ENCODE assay signal across 8 cellular contexts in the genomic region with DNA sequence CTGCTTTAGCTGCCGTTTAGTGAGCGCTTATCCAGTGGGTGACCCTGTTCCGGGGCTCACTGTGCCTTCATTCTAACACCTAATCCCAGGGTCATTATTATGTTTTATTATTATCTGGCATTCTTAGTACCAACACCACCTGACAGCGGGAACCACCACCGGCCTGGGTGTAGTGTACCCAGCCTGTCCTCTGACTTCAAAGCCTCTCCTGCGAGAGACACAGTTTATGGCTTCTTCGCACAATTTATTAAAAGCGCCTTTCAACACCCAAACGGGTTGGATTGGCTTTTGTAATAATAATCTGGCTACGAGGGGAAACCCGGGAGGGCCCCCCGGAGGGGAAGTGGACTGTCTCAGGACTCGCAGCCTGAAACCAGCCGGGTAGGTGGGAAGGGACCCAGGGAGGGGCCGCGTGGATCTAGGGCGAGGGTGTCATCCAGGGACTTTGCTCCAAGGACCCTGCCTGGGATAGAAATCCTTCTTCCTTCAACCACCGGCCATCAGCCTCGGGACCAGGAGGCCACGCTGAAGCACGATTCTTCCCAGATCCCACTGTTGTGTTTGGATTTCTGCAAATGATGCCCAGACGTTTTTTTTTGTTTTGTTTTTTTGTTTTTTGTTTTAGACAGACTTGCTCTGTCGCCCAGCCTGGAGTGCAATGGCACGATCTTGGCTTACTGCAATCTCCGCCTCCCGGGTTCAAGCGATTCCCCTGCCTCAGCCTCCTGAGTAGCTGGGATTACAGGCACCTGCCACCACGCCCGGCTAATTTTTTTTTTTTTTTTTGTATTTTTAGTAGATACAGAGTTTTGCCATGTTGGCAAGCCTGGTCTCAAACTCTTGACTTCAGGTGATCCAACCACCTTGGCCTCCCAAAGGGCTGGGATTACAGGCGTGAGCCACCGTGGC. TPM values are rescaled to one million over a fixed set of nuclear protein-coding genes. Genes with fewer than 3 reads are reported as not detected.
DNase-seq lines count a peak whose midpoint lies in the region; TF ChIP-seq lines count a peak whose summit lies in the region.

No MANE protein-coding gene starts in this region.

- H3K4me1 Mint-ChIP-seq in endodermal cell: peaks cover 3% of the 10 kb centered on the region

- no peaks in the 10 kb centered on the region for H3K9me3 Mint-ChIP-seq in endodermal cell

- POLR2A ChIA-PET in OCI-LY7 (lab: Charles Lee): no interaction called here

- H3K79me2 ChIP-seq in OCI-LY7 (ENCODE audit: insufficient read depth, low read depth, low read length): peaks cover 18% of the 10 kb centered on the region

- CTCF ChIA-PET in OCI-LY7 (lab: Charles Lee; ENCODE audit: unreplicated experiment): no interaction called here

- H3K27me3 Mint-ChIP-seq in endodermal cell (ENCODE audit: insufficient read depth): peaks cover 20% of the 10 kb centered on the region

- peaks cover 15% of the 10 kb centered on the region; the same call in 1 of the 2 replicates for H4K20me1 ChIP-seq in OCI-LY7 (ENCODE audit: insufficient read depth, low read length)

- in situ Hi-C loops in GM13977 (cut with MboI; ENCODE audit: low pct_unique_long_range_greater_than_20kb, low sequenced_read_pairs, unreplicated experiment): no loop called here

- intact Hi-C loops in OCI-LY7 (cut with micrococcal nuclease; ENCODE audit: unreplicated experiment): loop anchor here (5.0 kb wide), 1 partner anchor 69 kb away; no protein-coding TSS in a partner anchor
- intact Hi-C loops in prostate gland (cut with DNase I): no loop called here

- peaks cover 26% of the 10 kb centered on the region for H3K27me3 ChIP-seq in endodermal cell (ENCODE audit: control insufficient read depth, insufficient read depth, low read length, poor library complexity, severe bottlenecking)
- no peaks in the 10 kb centered on the region for H3K27me3 ChIP-seq in prostate gland (replicated peaks; ENCODE audit: insufficient read depth)

- H3K4me1 ChIP-seq in ES-I3 (ENCODE audit: insufficient read depth, low read length): peaks cover 9% of the 10 kb centered on the region; the same call in 1 of the 2 replicates
- H3K4me1 ChIP-seq in OCI-LY7 (ENCODE audit: insufficient read depth, low read length, poor library complexity, severe bottlenecking): peaks cover 24% of the 10 kb centered on the region
- H3K4me1 ChIP-seq in endodermal cell (ENCODE audit: control insufficient read depth, insufficient read depth, low read length): no peaks in the 10 kb centered on the region
- H3K4me1 ChIP-seq in prostate gland (replicated peaks): peaks cover 11% of the 10 kb centered on the region

- peaks cover 3% of the 10 kb centered on the region; the same call in 1 of the 2 replicates for H3K36me3 ChIP-seq in ES-I3 (ENCODE audit: insufficient read depth, low read length)
- peaks cover 15% of the 10 kb centered on the region for H3K36me3 ChIP-seq in OCI-LY7 (ENCODE audit: insufficient read depth, low read length)
- peaks cover 1% of the 10 kb centered on the region for H3K36me3 ChIP-seq in endodermal cell (ENCODE audit: control insufficient read depth, insufficient read depth, low read length)
- H3K36me3 ChIP-seq in prostate gland: no peaks in the 10 kb centered on the region

- DNase-seq in OCI-LY7 (ENCODE audit: low spot score): peak; percentile 26
- peak; percentile 55 for DNase-seq in endodermal cell
- no peak for DNase-seq in prostate gland (ENCODE audit: low spot score)
- no peak for DNase-seq in SW 1271 (lab: John Stamatoyannopoulos, UW)
- no peak for DNase-seq in effector CD4-positive, alpha-beta T cell
- no peak for DNase-seq in AG08395 (ENCODE audit: low spot score)
- DNase-seq in GM13977 (ENCODE audit: low spot score): no peak

- H3K4me3 ChIP-seq in OCI-LY7 (ENCODE audit: low read depth, low read length, poor library complexity, severe bottlenecking) (peak overlapping the region; percentile 100), endodermal cell (ENCODE audit: low read length) (no peak overlapping the region), prostate gland (peak overlapping the region; percentile 99 to 100)

- WGBS in endodermal cell (ENCODE audit: insufficient coverage in 1 of 2, insufficient read length in 1 of 2), 2 experiments: 42 to 47% methylated on average over 18 to 29 of the region's 31 CpGs
- 30% methylated on average over 31 of the region's 31 CpGs for WGBS in prostate gland

- H3K9me3 ChIP-seq in ES-I3 (ENCODE audit: control insufficient read depth, insufficient read depth, low read length) (no peaks in the 10 kb centered on the region), OCI-LY7 (ENCODE audit: low read length) (no peaks in the 10 kb centered on the region), endodermal cell (ENCODE audit: control insufficient read depth, low read length) (no peaks in the 10 kb centered on the region), prostate gland (no peaks in the 10 kb centered on the region)

- TF ChIP-seq CTCF in OCI-LY7 (conservative IDR thresholded peaks at IDR 0.05; ENCODE audit: low read length): no peak
- no peak for TF ChIP-seq CTCF in endodermal cell (conservative IDR thresholded peaks at IDR 0.05)
- TF ChIP-seq CTCF in prostate gland (IDR thresholded peaks at IDR 0.05): no peak
- no peak for TF ChIP-seq CTCF in GM13977 (IDR thresholded peaks at IDR 0.05; ENCODE audit: extremely low read depth, insufficient read depth, missing control alignments)

- peak overlapping the region; percentile 69 for H3K4me2 ChIP-seq in OCI-LY7 (ENCODE audit: low read length)

- H3K27ac Mint-ChIP-seq in endodermal cell: peak overlapping the region; percentile 55

- peaks cover 2% of the 10 kb centered on the region for H3K36me3 Mint-ChIP-seq in endodermal cell (ENCODE audit: low read depth)

- no peak for TF ChIP-seq POLR2A in prostate gland (IDR thresholded peaks at IDR 0.05)

- peak overlapping the region; percentile 47; the same call in 1 of the 2 replicates for H3K9ac ChIP-seq in ES-I3 (ENCODE audit: low read depth, low read length)
- no peak overlapping the region for H3K9ac ChIP-seq in endodermal cell (ENCODE audit: extremely low read depth, low read length, poor library complexity, severe bottlenecking)

- BruUV-seq in OCI-LY7 (replicated peaks; lab: Mats Ljungman, UMichigan): no TSS peak

- peak overlapping the region; percentile 45 for H3K4me3 Mint-ChIP-seq in endodermal cell

- H3K9me2 ChIP-seq in OCI-LY7 (ENCODE audit: insufficient read depth, low read length): no peaks in the 10 kb centered on the region

- H2AFZ ChIP-seq in OCI-LY7 (ENCODE audit: low read length): peak overlapping the region; percentile 87; the same call in 1 of the 2 replicates

- peak overlapping the region; percentile 77 for H3K27ac ChIP-seq in OCI-LY7 (ENCODE audit: low read depth, low read length, poor library complexity, severe bottlenecking)
- H3K27ac ChIP-seq in endodermal cell (ENCODE audit: low read depth, low read length): no peak overlapping the region
- H3K27ac ChIP-seq in prostate gland: peak overlapping the region; percentile 91 to 99

RNA-seq across cellular contexts. Expression of gene ZBTB7A, which starts 1.6 kb away (rescaled TPM):
- 13.1 and 17.2 TPM in 2 replicates for total RNA-seq in OCI-LY7 (2014; rRNA removed; shearing (Covaris generic))
- total RNA-seq in OCI-LY7 (2022): 29.3 and 31.2 TPM in 2 replicates
- 10 to 100 TPM; 19.2 to 22.1 TPM for total RNA-seq in endodermal cell
- polyA plus RNA-seq in endodermal cell (2013, experiment 1 of 2): 7.5 TPM
- 7.2 TPM for polyA plus RNA-seq in endodermal cell (2013, experiment 2 of 2)
- total RNA-seq in prostate gland: 10 to 100 TPM; 77.1 to 87.3 TPM

RNA-seq across cellular contexts. Expression of gene MAP2K2, which starts 55.6 kb away (rescaled TPM):
- total RNA-seq in OCI-LY7 (2014; rRNA removed; shearing (Covaris generic)): 84.7 and 105 TPM in 2 replicates
- 116 and 120 TPM in 2 replicates for total RNA-seq in OCI-LY7 (2022)
- total RNA-seq in endodermal cell: 100 to 1,000 TPM; 191 TPM
- polyA plus RNA-seq in endodermal cell (2013, experiment 1 of 2): 129 TPM
- 131 TPM for polyA plus RNA-seq in endodermal cell (2013, experiment 2 of 2)
- 100 to 1,000 TPM; 104 to 145 TPM for total RNA-seq in prostate gland

Comparison
In these comparisons a context has a peak if more than half of its experiments do, and no peak if none do; other contexts are left out.
1. DNase-seq: peak in OCI-LY7 (single experiment) and endodermal cell (single experiment); none in prostate gland (single experiment), SW 1271 (0 of 2), effector CD4-positive, alpha-beta T cell (single experiment), AG08395 (single experiment) and GM13977 (single experiment).